Comparison of ENCODE assay signal across 1 cellular context in genomic region chr9:129835128-129835859, GRCh38.
TF ChIP-seq lines count a peak whose summit lies in the region.

Gene C9orf78 (minus strand): TSS chr9:129835275. CDS start chr9:129835221, 54 bp downstream.
Gene USP20 (plus strand): TSS chr9:129835458. CDS start chr9:129852556, 17,098 bp downstream.

TF ChIP-seq in HepG2, 621 proteins besides CTCF, POLR2A, EP300 and RAD21 (continued from another document and continues in another):
- no peak for TF ChIP-seq ZNF318 (CRISPR knock-in tag; IDR thresholded peaks at IDR 0.05)
- no peak for TF ChIP-seq SKIL (CRISPR knock-in tag; IDR thresholded peaks at IDR 0.05; ENCODE audit: borderline replicate concordance)
- TF ChIP-seq PAWR (CRISPR knock-in tag; IDR thresholded peaks at IDR 0.05; ENCODE audit: borderline replicate concordance): no peak
- no peak for TF ChIP-seq SIX4 (CRISPR knock-in tag; IDR thresholded peaks at IDR 0.05)
- peak; percentile 95 for TF ChIP-seq PHF20 (CRISPR knock-in tag; IDR thresholded peaks at IDR 0.05)
- peak; percentile 54; the same call in 1 of the 2 replicates for TF ChIP-seq ZNF768 (CRISPR knock-in tag; IDR thresholded peaks at IDR 0.05)
- no peak for TF ChIP-seq ZSCAN20 (CRISPR knock-in tag; IDR thresholded peaks at IDR 0.05; ENCODE audit: borderline replicate concordance)
- TF ChIP-seq ZKSCAN1 (IDR thresholded peaks at IDR 0.05; ENCODE audit: low read length): no peak; the same call in 1 of the 2 replicates
- TF ChIP-seq IRF9 (CRISPR knock-in tag; IDR thresholded peaks at IDR 0.05; ENCODE audit: borderline replicate concordance): no peak
- TF ChIP-seq KLF12 (CRISPR knock-in tag; IDR thresholded peaks at IDR 0.05; ENCODE audit: borderline replicate concordance): no peak
- TF ChIP-seq PITX1 (CRISPR knock-in tag; IDR thresholded peaks at IDR 0.05): no peak
- TF ChIP-seq AGO1 (IDR thresholded peaks at IDR 0.05; ENCODE audit: low read depth, low read length, poor library complexity, severe bottlenecking): no peak
- no peak for TF ChIP-seq NR2F6 (IDR thresholded peaks at IDR 0.05)
- TF ChIP-seq NR2F6 (CRISPR knock-in tag; IDR thresholded peaks at IDR 0.05): peak; percentile 5; the same call in 1 of the 2 replicates
- TF ChIP-seq ZFP90 (CRISPR knock-in tag; IDR thresholded peaks at IDR 0.05; ENCODE audit: borderline replicate concordance): peak; percentile 7; the same call in 1 of the 2 replicates
- TF ChIP-seq FOXO4 (CRISPR knock-in tag; conservative IDR thresholded peaks at IDR 0.05): no peak
- no peak for TF ChIP-seq ZNF138 (CRISPR knock-in tag; IDR thresholded peaks at IDR 0.05; ENCODE audit: low read depth)
- TF ChIP-seq JUND (CRISPR knock-in tag; IDR thresholded peaks at IDR 0.05): no peak
- TF ChIP-seq ZNF816 (CRISPR knock-in tag; IDR thresholded peaks at IDR 0.05; ENCODE audit: borderline replicate concordance): no peak
- TF ChIP-seq SATB2 (CRISPR knock-in tag; IDR thresholded peaks at IDR 0.05): no peak
- no peak for TF ChIP-seq ZBTB40 (IDR thresholded peaks at IDR 0.05)
- no peak; the same call in 1 of the 2 replicates for TF ChIP-seq ZBTB40 (CRISPR knock-in tag; IDR thresholded peaks at IDR 0.05)
- TF ChIP-seq ZNF780A (CRISPR knock-in tag; IDR thresholded peaks at IDR 0.05): no peak
- no peak for TF ChIP-seq ZNF549 (CRISPR knock-in tag; IDR thresholded peaks at IDR 0.05)
- no peak for TF ChIP-seq CEBPZ (IDR thresholded peaks at IDR 0.05; ENCODE audit: low read length)
- TF ChIP-seq HOXD1 (CRISPR knock-in tag; IDR thresholded peaks at IDR 0.05): peak; percentile 29; the same call in 1 of the 2 replicates
- no peak for TF ChIP-seq TSC22D2 (CRISPR knock-in tag; IDR thresholded peaks at IDR 0.05; ENCODE audit: borderline replicate concordance)
- TF ChIP-seq THAP8 (CRISPR knock-in tag; IDR thresholded peaks at IDR 0.05; ENCODE audit: borderline replicate concordance): no peak
- no peak for TF ChIP-seq SMARCC2 (IDR thresholded peaks at IDR 0.05)
